ENCODE assay signal across 8 cellular contexts in the genomic region with DNA sequence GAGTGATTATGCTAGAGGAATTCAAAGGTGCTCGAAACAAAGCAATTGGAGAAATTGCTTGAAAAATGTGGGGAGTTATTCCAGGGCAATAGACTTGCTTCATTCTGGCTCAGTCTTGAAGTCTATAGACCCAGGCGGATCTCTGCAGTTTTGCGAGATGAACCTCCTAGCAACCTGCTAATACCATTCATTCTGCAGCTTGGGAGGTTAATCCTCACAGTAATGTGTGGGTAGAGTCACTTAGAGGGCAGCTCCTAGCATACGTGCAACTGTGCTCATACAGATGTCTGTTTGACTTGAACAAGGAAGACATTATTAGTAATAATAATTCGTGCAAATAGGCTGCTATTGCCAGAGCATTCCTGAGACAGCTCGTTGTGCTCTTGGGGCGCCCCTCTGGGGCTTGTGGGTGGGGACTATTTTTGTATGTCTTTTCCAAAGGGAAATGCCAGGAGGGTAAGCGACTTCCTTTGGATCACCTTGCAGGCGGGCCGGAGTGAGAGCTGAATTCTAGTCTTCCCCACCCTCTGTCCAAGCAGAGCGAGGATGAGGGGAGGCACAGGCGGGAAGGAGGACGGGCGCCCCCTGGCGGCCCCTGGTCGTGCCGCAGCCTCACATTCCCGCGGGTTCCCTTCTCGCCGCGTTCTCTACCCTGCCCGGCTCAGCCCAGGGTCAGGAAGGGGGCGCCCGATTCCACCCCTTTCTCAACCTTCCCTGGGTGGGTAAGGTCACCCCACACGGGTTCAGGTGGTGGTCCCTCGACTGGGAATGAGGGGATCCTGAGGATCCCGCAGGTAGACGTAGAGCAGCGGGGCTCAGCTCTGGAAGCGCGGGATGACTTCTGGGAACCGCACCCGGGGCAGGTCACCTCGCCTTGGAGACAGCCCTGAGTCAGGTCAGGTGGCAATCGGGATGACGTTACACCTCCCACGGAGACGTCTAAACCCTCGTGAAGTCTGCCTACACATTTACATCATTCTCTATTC.
DNase-seq lines count a peak whose midpoint lies in the region; ATAC-seq and TF ChIP-seq lines count a peak whose summit lies in the region.

No MANE protein-coding gene starts in this region.

- DNase-seq in BJ (ENCODE audit: low read depth) (no peak), posterior vena cava (ENCODE audit: low spot score) (peak; percentile 84), MG63 (no peak), NCI-H2107 treated with DMSO at 0.1 percent for 48 hours (lab: John Stamatoyannopoulos, UW; ENCODE audit: unreplicated experiment) (no peak)
- peak; percentile 35 to 49 (median 48) for DNase-seq in effector memory CD8-positive, alpha-beta T cell

- no peaks in the 10 kb centered on the region for H3K9me3 Mint-ChIP-seq in effector memory CD8-positive, alpha-beta T cell

- H3K4me3 Mint-ChIP-seq in effector memory CD8-positive, alpha-beta T cell, result peak overlapping the region in 1 of 2 donors; percentile 33

- CTCF ChIA-PET in BJ (lab: Yijun Ruan, JAX), result interaction anchor here (0.6 to 2.4 kb wide), 13 partner anchors 9 to 803 kb away, joined by 3 to 8 read pairs (median 4); no protein-coding TSS in a partner anchor

- H3K9me3 ChIP-seq in MG63, result no peaks in the 10 kb centered on the region

- peak; percentile 65 for TF ChIP-seq CTCF in BJ (IDR thresholded peaks at IDR 0.05; ENCODE audit: insufficient read depth, low read depth, low read length)

- peaks cover 26 to 47% of the 10 kb centered on the region in 2 donors for H3K27me3 Mint-ChIP-seq in effector memory CD8-positive, alpha-beta T cell

- H3K4me3 ChIP-seq in BJ (ENCODE audit: low read depth, low read length) (no peak overlapping the region), MG63 (no peak overlapping the region)

- intact Hi-C loops in posterior vena cava (cut with DNase I), result no loop called here

- H3K36me3 ChIP-seq in BJ (ENCODE audit: control insufficient read depth, insufficient read depth, low read length) (no peaks in the 10 kb centered on the region), MG63 (no peaks in the 10 kb centered on the region)

- POLR2A ChIA-PET in BJ (lab: Charles Lee), result no interaction called here

- H3K36me3 Mint-ChIP-seq in effector memory CD8-positive, alpha-beta T cell (ENCODE audit: insufficient read depth), result no peaks in the 10 kb centered on the region

- H3K4me1 Mint-ChIP-seq in effector memory CD8-positive, alpha-beta T cell (ENCODE audit: low read depth in 2 of 2), result no peaks in the 10 kb centered on the region

- ATAC-seq in GM19397 (IDR thresholded peaks at IDR 0.05; ENCODE audit: unreplicated experiment) (peak; percentile 85), HG03432 (IDR thresholded peaks at IDR 0.05; ENCODE audit: unreplicated experiment) (peak; percentile 95)
- ATAC-seq in activated CD4-positive, CD25-positive, alpha-beta regulatory T cell treated with anti-CD3 and anti-CD28 coated beads, Interleukin-2, amount 50 U/mL, for 24 hours, result peak; percentile 46 to 56
- ATAC-seq in effector memory CD8-positive, alpha-beta T cell (replicated peaks), result peak; percentile 73

- H3K27me3 ChIP-seq in BJ (ENCODE audit: control insufficient read depth, insufficient read depth, low read length), result no peaks in the 10 kb centered on the region
- H3K27me3 ChIP-seq in MG63, result no peaks in the 10 kb centered on the region

- H3K27ac Mint-ChIP-seq in effector memory CD8-positive, alpha-beta T cell, result no peak overlapping the region

Comparison
In these comparisons a context has a peak if more than half of its experiments do, and no peak if none do; other contexts are left out.
1. DNase-seq: peak in effector memory CD8-positive, alpha-beta T cell (3 of 3) and posterior vena cava (single experiment); none in BJ (single experiment), MG63 (single experiment) and NCI-H2107 treated with DMSO at 0.1 percent for 48 hours (single experiment).
2. Peak in every context shown above with its lines, with median percentiles within 50 percentile points of each other: ATAC-seq.